8 cellular contexts compared by ENCODE assay signal in the genomic region with DNA sequence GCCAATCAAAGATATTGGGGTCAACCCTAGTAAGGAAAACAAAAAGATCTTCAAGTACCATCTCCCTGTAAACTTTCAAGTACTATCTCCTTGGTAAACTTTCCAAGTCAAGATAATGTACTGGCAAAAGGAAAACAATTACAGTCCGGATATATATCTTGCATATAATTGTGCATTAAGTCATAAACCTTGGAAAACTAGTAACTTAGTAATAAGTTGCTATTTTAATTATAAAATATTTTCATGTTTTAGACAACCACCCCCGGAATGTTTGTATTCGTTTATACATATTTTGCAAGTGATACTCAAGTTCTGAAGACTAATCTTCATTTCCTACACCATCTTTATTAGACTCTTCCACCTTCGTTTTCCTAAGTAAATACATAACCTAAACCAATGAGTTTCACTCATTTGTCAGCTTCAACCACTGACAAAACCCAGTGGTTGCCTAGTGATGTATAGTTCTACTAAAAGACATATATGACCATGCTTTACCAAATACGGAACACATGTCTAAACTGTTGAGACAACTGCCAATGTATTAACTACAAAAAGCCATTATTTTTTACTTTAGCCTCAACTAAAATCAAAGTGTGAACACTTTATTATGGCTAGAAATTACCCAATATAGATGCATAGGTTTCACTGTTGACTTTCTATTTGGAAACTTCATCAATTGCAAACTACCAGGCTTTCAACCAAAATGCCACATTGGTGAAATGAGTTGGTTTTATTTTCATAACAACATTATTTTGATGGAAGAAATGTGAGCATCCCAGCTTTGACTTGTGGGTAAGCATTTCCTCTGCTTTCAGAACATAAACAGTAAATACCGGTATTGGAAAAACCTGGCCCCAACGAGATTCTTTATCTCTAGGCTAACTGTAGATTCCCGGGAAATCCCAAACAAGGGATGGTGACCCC. TPM values are rescaled to one million over a fixed set of nuclear protein-coding genes. Genes with fewer than 3 reads are reported as not detected.
DNase-seq lines count a peak whose midpoint lies in the region; ATAC-seq, FAIRE-seq and TF ChIP-seq lines count a peak whose summit lies in the region.

No MANE protein-coding gene starts in this region.

- WGBS in SK-N-SH (ENCODE audit: low lambda C conversion rate), result 40% methylated on average over 8 of the region's 8 CpGs

- H2AFZ ChIP-seq in SK-N-SH (ENCODE audit: low read depth) (no peak overlapping the region), keratinocyte (ENCODE audit: control insufficient read depth, low read length) (no peak overlapping the region)

- H4K20me1 ChIP-seq in SK-N-SH (ENCODE audit: insufficient read depth) (peaks cover 32% of the 10 kb centered on the region), keratinocyte (ENCODE audit: control insufficient read depth, extremely low read depth, insufficient read depth, low read length) (no peaks in the 10 kb centered on the region)

- H3K4me1 ChIP-seq in SK-N-SH (ENCODE audit: control insufficient read depth in 1 of 2, insufficient read depth in 2 of 2, low read depth in 1 of 2, low read length in 1 of 2) (peaks cover 0 to 10% of the 10 kb centered on the region in 2 experiments; a peak in 2 of 4 replicates), keratinocyte (ENCODE audit: control insufficient read depth, extremely low read depth, insufficient read depth, low read length) (peaks cover 7% of the 10 kb centered on the region)

- peak overlapping the region; percentile 67 to 87 for H3K4me3 ChIP-seq in SK-N-SH (ENCODE audit: low read depth in 2 of 2, low read length in 1 of 2)
- H3K4me3 ChIP-seq in keratinocyte (ENCODE audit: control insufficient read depth in 2 of 3, extremely low read depth in 1 of 3, insufficient read depth in 2 of 3, low read depth in 1 of 3, low read length in 3 of 3), result peak overlapping the region in 2 of 3 experiments; percentile 14 to 66

- H3K27me3 Mint-ChIP-seq in activated T-helper 17 cell treated with anti-CD3 and anti-CD28 coated beads, Interleukin-2, amount 50 U/mL, for 72 hours, result no peaks in the 10 kb centered on the region

- H3K9me3 ChIP-seq in SK-N-SH (no peaks in the 10 kb centered on the region), keratinocyte (ENCODE audit: control insufficient read depth, low read depth, low read length) (no peaks in the 10 kb centered on the region)

- no peaks in the 10 kb centered on the region for H3K9me1 ChIP-seq in keratinocyte (ENCODE audit: control insufficient read depth, extremely low read depth, insufficient read depth, low read length)

- TF ChIP-seq CTCF in SK-N-SH (IDR thresholded peaks at IDR 0.05), result no peak
- no peak for TF ChIP-seq CTCF in keratinocyte (optimal IDR thresholded peaks at IDR 0.05 in 1 of 3, IDR thresholded peaks at IDR 0.05 in 1 of 3, conservative IDR thresholded peaks at IDR 0.05 in 1 of 3; ENCODE audit: extremely low read depth in 1 of 3, insufficient read depth in 2 of 3, low read length in 3 of 3)

- peaks cover 79% of the 10 kb centered on the region for H3K79me2 ChIP-seq in SK-N-SH (ENCODE audit: insufficient read depth)
- H3K79me2 ChIP-seq in keratinocyte (ENCODE audit: control insufficient read depth, insufficient read depth, low read length), result no peaks in the 10 kb centered on the region

- H3K4me1 Mint-ChIP-seq in activated T-helper 17 cell treated with anti-CD3 and anti-CD28 coated beads, Interleukin-2, amount 50 U/mL, for 72 hours, result peaks cover 12% of the 10 kb centered on the region

- TF ChIP-seq EP300 in SK-N-SH (IDR thresholded peaks at IDR 0.05; ENCODE audit: borderline replicate concordance in 1 of 2, low read depth in 1 of 2, low read length in 1 of 2), result no peak

- no peak for TF ChIP-seq RAD21 in SK-N-SH (IDR thresholded peaks at IDR 0.05; ENCODE audit: low read length)

- FAIRE-seq in keratinocyte (lab: Jason Lieb, UNC), result no peak

- no peak for DNase-seq in SK-N-SH
- no peak for DNase-seq in keratinocyte (ENCODE audit: low read depth, low spot score)
- peak; percentile 63 for DNase-seq in superior temporal gyrus (ENCODE audit: extremely low spot score)
- no peak for DNase-seq in ACHN
- DNase-seq in NCI-H2081 treated with DMSO at 0.1 percent for 48 hours (lab: John Stamatoyannopoulos, UW), result no peak

- H3K27ac Mint-ChIP-seq in activated T-helper 17 cell treated with anti-CD3 and anti-CD28 coated beads, Interleukin-2, amount 50 U/mL, for 72 hours, result peak overlapping the region; percentile 98

- peaks cover 9% of the 10 kb centered on the region for H3K36me3 Mint-ChIP-seq in activated T-helper 17 cell treated with anti-CD3 and anti-CD28 coated beads, Interleukin-2, amount 50 U/mL, for 72 hours (ENCODE audit: low read depth)

- H3K27me3 ChIP-seq in SK-N-SH (ENCODE audit: insufficient read depth), result no peaks in the 10 kb centered on the region
- H3K27me3 ChIP-seq in keratinocyte (ENCODE audit: control insufficient read depth, extremely low read depth, insufficient read depth, low read length), result peaks cover 29% of the 10 kb centered on the region

- H3K9me2 ChIP-seq in SK-N-SH, result no peaks in the 10 kb centered on the region

- H3K36me3 ChIP-seq in SK-N-SH (replicated peaks in 1 of 2; ENCODE audit: control insufficient read depth in 1 of 2, insufficient read depth in 2 of 2, low read length in 1 of 2), result peaks cover 0 to 7% of the 10 kb centered on the region in 2 experiments
- no peaks in the 10 kb centered on the region for H3K36me3 ChIP-seq in keratinocyte (ENCODE audit: control insufficient read depth in 2 of 2, extremely low read depth in 1 of 2, insufficient read depth in 2 of 2, low read length in 2 of 2)

- CTCF ChIA-PET in SK-N-SH (lab: Yijun Ruan, JAX), result interaction anchor here (0.8 to 1.1 kb wide), 3 partner anchors 451 to 505 kb away, joined by 3 to 4 read pairs (median 4); no protein-coding TSS in a partner anchor

- in situ Hi-C loops in ACHN (cut with HindIII; ENCODE audit: low pct_ligation_motif_present, low pct_unique_long_range_greater_than_20kb, low sequenced_read_pairs), result no loop called here

- POLR2A ChIA-PET in SK-N-SH (lab: Yijun Ruan, JAX), result interaction anchor here (0.6 kb wide), 1 partner anchor 416 kb away, joined by 4 read pairs; no protein-coding TSS in a partner anchor

- H3K4me3 Mint-ChIP-seq in activated T-helper 17 cell treated with anti-CD3 and anti-CD28 coated beads, Interleukin-2, amount 50 U/mL, for 72 hours, result peak overlapping the region; percentile 95

- peak overlapping the region; percentile 96 for H3K9ac ChIP-seq in SK-N-SH
- H3K9ac ChIP-seq in keratinocyte (ENCODE audit: control insufficient read depth, extremely low read depth, insufficient read depth, low read length), result no peak overlapping the region

- H3K4me2 ChIP-seq in SK-N-SH, result peak overlapping the region; percentile 72
- peak overlapping the region; percentile 50 for H3K4me2 ChIP-seq in keratinocyte (ENCODE audit: control insufficient read depth, extremely low read depth, insufficient read depth, low read depth, low read length)

- H3K27ac ChIP-seq in SK-N-SH (ENCODE audit: low read depth in 2 of 2, low read length in 1 of 2) (peak overlapping the region; percentile 95), keratinocyte (ENCODE audit: control insufficient read depth, insufficient read depth, low read length) (no peak overlapping the region)

- ATAC-seq in SK-N-SH treated with all-trans-retinoic acid at 6 μM for 48 hours (no peak; the same call in 2 of the 3 replicates), GM18511 (IDR thresholded peaks at IDR 0.05; ENCODE audit: unreplicated experiment) (no peak)
- peak; percentile 19 for ATAC-seq in activated T-helper 17 cell treated with anti-CD3 and anti-CD28 coated beads, Interleukin-2, amount 50 U/mL, for 72 hours (replicated peaks)

- no peaks in the 10 kb centered on the region for H3K9me3 Mint-ChIP-seq in activated T-helper 17 cell treated with anti-CD3 and anti-CD28 coated beads, Interleukin-2, amount 50 U/mL, for 72 hours

- dilution Hi-C loops in keratinocyte (cut with MboI; ENCODE audit: extremely low pct_ligation_motif_present, low sequenced_read_pairs), result no loop called here

- H3F3A ChIP-seq in SK-N-SH (replicated peaks; ENCODE audit: insufficient read depth), result peaks cover 35% of the 10 kb centered on the region

TF ChIP-seq in SK-N-SH, 30 proteins besides CTCF, POLR2A, EP300 and RAD21 (continues in another document):
- TF ChIP-seq SMC3 (IDR thresholded peaks at IDR 0.05; ENCODE audit: low read depth, low read length), result no peak
- TF ChIP-seq, protein P1, sequence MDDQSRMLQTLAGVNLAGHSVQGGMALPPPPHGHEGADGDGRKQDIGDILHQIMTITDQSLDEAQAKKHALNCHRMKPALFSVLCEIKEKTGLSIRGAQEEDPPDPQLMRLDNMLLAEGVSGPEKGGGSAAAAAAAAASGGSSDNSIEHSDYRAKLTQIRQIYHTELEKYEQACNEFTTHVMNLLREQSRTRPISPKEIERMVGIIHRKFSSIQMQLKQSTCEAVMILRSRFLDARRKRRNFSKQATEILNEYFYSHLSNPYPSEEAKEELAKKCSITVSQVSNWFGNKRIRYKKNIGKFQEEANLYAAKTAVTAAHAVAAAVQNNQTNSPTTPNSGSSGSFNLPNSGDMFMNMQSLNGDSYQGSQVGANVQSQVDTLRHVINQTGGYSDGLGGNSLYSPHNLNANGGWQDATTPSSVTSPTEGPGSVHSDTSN (IDR thresholded peaks at IDR 0.05), result no peak

TF ChIP-seq in SK-N-SH treated with all-trans-retinoic acid at 6 μM for 48 hours, 23 proteins besides CTCF, POLR2A, EP300 and RAD21 (continues in another document):
- no peak for TF ChIP-seq BACH2 (CRISPR knock-in tag; IDR thresholded peaks at IDR 0.05; ENCODE audit: borderline replicate concordance)
- no peak for TF ChIP-seq ISL1 (CRISPR knock-in tag; IDR thresholded peaks at IDR 0.05)

RNA-seq across cellular contexts. Expression of a gene that starts 1.6 kb away (rescaled TPM):
- 12.7 and 16.4 TPM in 2 replicates for polyA plus RNA-seq in SK-N-SH (2012; rRNA removed)
- 17.8 and 20.3 TPM in 2 replicates for polyA plus RNA-seq in SK-N-SH (2012; cell fraction: cytosol; rRNA removed)
- polyA plus RNA-seq in SK-N-SH (2012; cell fraction: nucleus; rRNA removed), result 11.8 and 22.5 TPM in 2 replicates
- total RNA-seq in activated T-helper 17 cell treated with anti-CD3 and anti-CD28 coated beads, Interleukin-2, amount 50 U/mL, for 72 hours, result 10 to 100 TPM; 32.2 to 53.2 TPM
- 2.7 to 4.2 TPM (median 2.9 TPM) in 3 replicates for polyA plus RNA-seq in keratinocyte
- 4.9 TPM for polyA plus RNA-seq in keratinocyte (2011; ENCODE audit: low read depth)
- 3.9 and 6.2 TPM in 2 replicates for polyA plus RNA-seq in keratinocyte (2011; cell fraction: cytosol; rRNA removed)
- polyA plus RNA-seq in keratinocyte (2011; cell fraction: nucleus; rRNA removed), result 3.6 and 4.1 TPM in 2 replicates
- polyA plus RNA-seq in keratinocyte (2012; ENCODE audit: low replicate concordance), result 1.2 and 4.5 TPM in 2 replicates
- polyA minus RNA-seq in keratinocyte, result 3.0 to 3.5 TPM (median 3.3 TPM) in 3 replicates
- 3.8 TPM for polyA minus RNA-seq in keratinocyte (2011; cell fraction: cytosol; rRNA and poly(A)+ RNA removed)
- polyA minus RNA-seq in keratinocyte (2011; cell fraction: nucleus; rRNA and poly(A)+ RNA removed), result 3.9 and 7.4 TPM in 2 replicates
